ENCODE assay signal across 28 cellular contexts in the genomic region with DNA sequence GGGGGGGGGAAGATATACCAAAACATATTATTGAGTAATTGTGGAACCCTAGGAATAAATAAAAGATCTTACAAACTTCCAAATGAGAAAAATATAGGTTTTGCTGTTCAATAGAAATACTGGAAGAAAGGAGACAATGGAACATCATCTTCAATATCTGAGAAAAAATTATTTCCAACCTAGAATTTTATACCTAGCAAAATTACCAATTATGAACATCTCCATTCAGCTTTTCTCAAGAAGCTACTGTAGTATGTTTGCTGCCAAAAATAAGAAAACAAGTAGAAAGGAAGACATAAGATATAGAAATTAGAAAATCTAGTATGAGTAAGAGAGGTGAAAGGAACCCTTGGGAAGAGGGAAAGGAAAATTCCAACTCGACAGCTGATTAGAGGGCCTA.
"Had no signal": no experiment of that assay in that cellular context is flagged by ENCODE, and none has a peak within 500 bp of the region (broad histone marks: within the 10 kb centered on the region; RNA-seq: fewer than 3 reads in every experiment).

No MANE protein-coding gene starts in this region.

- H3K9me3 ChIP-seq: gastrocnemius medialis had no signal

- DNase-seq: colonic mucosa; cortex of kidney; dermis blood vessel endothelial cell; dorsolateral prefrontal cortex; effector CD4-positive, alpha-beta T cell; effector CD8-positive, alpha-beta T cell; effector memory CD4-positive, alpha-beta T cell; effector memory CD8-positive, alpha-beta T cell; endodermal cell; erythroblast; esophagus squamous epithelium; foreskin fibroblast; foreskin keratinocyte; foreskin melanocyte; gastrocnemius medialis; glutamatergic neuron; head of caudate nucleus; heart left ventricle; heart right ventricle had no signal

- H3K4me1 ChIP-seq: colonic mucosa, esophagus muscularis mucosa, esophagus squamous epithelium, foreskin keratinocyte, gastrocnemius medialis, gastroesophageal sphincter had no signal

- H3K36me3 ChIP-seq: colonic mucosa, esophagus squamous epithelium, gastrocnemius medialis, gastroesophageal sphincter, heart right ventricle had no signal

- H3K27ac ChIP-seq: colonic mucosa, coronary artery, dorsolateral prefrontal cortex, epithelial cell of prostate, esophagus muscularis mucosa, esophagus squamous epithelium, foreskin keratinocyte, gastrocnemius medialis, gastroesophageal sphincter, heart left ventricle, heart right ventricle had no signal

- FAIRE-seq: colon, endometrium, endothelial cell of umbilical vein, frontal cortex had no signal

- H3K27me3 ChIP-seq: colonic mucosa, dorsolateral prefrontal cortex, esophagus muscularis mucosa, esophagus squamous epithelium, foreskin keratinocyte, gastrocnemius medialis, gastroesophageal sphincter, heart left ventricle, heart right ventricle had no signal

- H3K4me3 ChIP-seq: colonic mucosa, coronary artery, dorsolateral prefrontal cortex, esophagus muscularis mucosa, esophagus squamous epithelium, gastrocnemius medialis, gastroesophageal sphincter, heart left ventricle, heart right ventricle had no signal

- ATAC-seq: effector memory CD8-positive, alpha-beta T cell; esophagus mucosa; foreskin keratinocyte; gastrocnemius medialis; gastroesophageal sphincter; heart left ventricle; heart right ventricle had no signal
